In genomic region chr4:5361968-5362367, GRCh38 we compare ENCODE assay signal across 16 cellular contexts.
DNase-seq lines count a peak whose midpoint lies in the region; ATAC-seq, FAIRE-seq and TF ChIP-seq lines count a peak whose summit lies in the region.
"Had no signal": no experiment of that assay in that cellular context is flagged by ENCODE, and none has a peak within 500 bp of the region (broad histone marks: within the 10 kb centered on the region; RNA-seq: fewer than 3 reads in every experiment).

No MANE protein-coding gene starts in this region.

- no peak overlapping the region for H3K27ac ChIP-seq in hepatocyte
- H3K27ac ChIP-seq: C4-2B, thyroid gland, VCaP had no signal

- no peak for ATAC-seq in GM21447 (IDR thresholded peaks at IDR 0.05; ENCODE audit: unreplicated experiment)
- ATAC-seq: esophagus mucosa; left ventricle myocardium superior; natural killer cell treated with Interleukin-12 subunit alpha and Interleukin-12 subunit beta and Interleukin-15 and Interleukin-18, amount 100 ng/mL, for 72 hours had no signal

- in situ Hi-C loops in KBM-7 (cut with MboI; ENCODE audit: low pct_unique_long_range_greater_than_20kb, low sequenced_read_pairs) = no loop called here

- no peaks in the 10 kb centered on the region for H4K20me1 ChIP-seq in hepatocyte (ENCODE audit: insufficient read depth, poor library complexity, severe bottlenecking)

- H2AFZ ChIP-seq in hepatocyte = no peak overlapping the region

- no peaks in the 10 kb centered on the region for H3K9me3 ChIP-seq in hepatocyte (ENCODE audit: low read depth)
- H3K9me3 ChIP-seq: thyroid gland had no signal

- TF ChIP-seq POLR2A in H54 (IDR thresholded peaks at IDR 0.05; ENCODE audit: low read depth, low read length) = no peak

- no peak overlapping the region for H3K4me3 ChIP-seq in GM12865 (ENCODE audit: low read depth, low read length)
- no peak overlapping the region for H3K4me3 ChIP-seq in hepatocyte
- H3K4me3 ChIP-seq: thyroid gland had no signal

- no peaks in the 10 kb centered on the region for H3K27me3 ChIP-seq in hepatocyte
- H3K27me3 ChIP-seq: thyroid gland had no signal

- WGBS in hepatocyte (ENCODE audit: low lambda C conversion rate, missing lambda C conversion rate) = 70% methylated on average over 5 of the region's 5 CpGs

- no peaks in the 10 kb centered on the region for H3K9me2 ChIP-seq in hepatocyte (replicated peaks; ENCODE audit: insufficient read depth)

- no peaks in the 10 kb centered on the region for H3K4me1 ChIP-seq in hepatocyte (ENCODE audit: insufficient read depth)
- H3K4me1 ChIP-seq: thyroid gland had no signal

- no peak for FAIRE-seq in H54 (lab: Jason Lieb, UNC)
- FAIRE-seq: GM12892 had no signal

- DNase-seq in GM12865 (ENCODE audit: low read depth) (peak; percentile 19), KBM-7 (peak; percentile 24), amniotic epithelial cell (ENCODE audit: low read depth) (peak; percentile 7), hepatocyte (ENCODE audit: low spot score) (peak; percentile 49), H54 (ENCODE audit: insufficient read length, low spot score) (no peak)
- no peak for DNase-seq in stimulated activated CD4-positive, alpha-beta T cell treated with anti-CD3 and anti-CD28 coated beads, Interleukin-4, amount 100 ng/mL, for 24 hours
- DNase-seq: activated naive CD4-positive, alpha-beta T cell treated with anti-CD3 and anti-CD28 coated beads, Interleukin-2, amount 50 U/mL, for 16 hours; left ventricle myocardium superior; NCI-H1105; thyroid gland had no signal

- no peaks in the 10 kb centered on the region for H3K36me3 ChIP-seq in hepatocyte (replicated peaks; ENCODE audit: insufficient read depth, low read depth)
- H3K36me3 ChIP-seq: thyroid gland had no signal

- H3K4me2 ChIP-seq in hepatocyte = no peak overlapping the region

- no peaks in the 10 kb centered on the region for H3K79me2 ChIP-seq in hepatocyte

- TF ChIP-seq CTCF in GM12865 (IDR thresholded peaks at IDR 0.05; ENCODE audit: insufficient read depth, low read depth, low read length, missing control alignments) = no peak
- TF ChIP-seq CTCF in hepatocyte (IDR thresholded peaks at IDR 0.05; ENCODE audit: poor library complexity) = no peak

Comparison
In these comparisons a context has a peak if more than half of its experiments do, and no peak if none do; other contexts are left out.
1. DNase-seq: peak in GM12865 (single experiment), KBM-7 (single experiment), amniotic epithelial cell (single experiment) and hepatocyte (single experiment); none in stimulated activated CD4-positive, alpha-beta T cell treated with anti-CD3 and anti-CD28 coated beads, Interleukin-4, amount 100 ng/mL, for 24 hours (single experiment) and H54 (single experiment).